Comparison of ENCODE assay signal across 10 cellular contexts in genomic region chr13:49374585-49375290, GRCh38.
DNase-seq lines count a peak whose midpoint lies in the region; ATAC-seq, FAIRE-seq and TF ChIP-seq lines count a peak whose summit lies in the region.
"Had no signal": no experiment of that assay in that cellular context is flagged by ENCODE, and none has a peak within 500 bp of the region (broad histone marks: within the 10 kb centered on the region; RNA-seq: fewer than 3 reads in every experiment).

No MANE protein-coding gene starts in this region.

- peaks cover 2% of the 10 kb centered on the region for H3K36me3 Mint-ChIP-seq in memory B cell

- no peak for TF ChIP-seq POLR2A in body of pancreas (IDR thresholded peaks at IDR 0.05)

- H3K4me3 Mint-ChIP-seq in memory B cell, result no peak overlapping the region
- H3K4me3 Mint-ChIP-seq: endodermal cell had no signal

- H3K27me3 Mint-ChIP-seq in memory B cell, result no peaks in the 10 kb centered on the region

- H3K27me3 ChIP-seq in body of pancreas, result no peaks in the 10 kb centered on the region
- no peaks in the 10 kb centered on the region for H3K27me3 ChIP-seq in dorsolateral prefrontal cortex

- H3K4me1 Mint-ChIP-seq in memory B cell, result peaks cover 24% of the 10 kb centered on the region
- H3K4me1 Mint-ChIP-seq: endodermal cell had no signal

- no peak for TF ChIP-seq CTCF in AG09319 (IDR thresholded peaks at IDR 0.05; ENCODE audit: low read depth, low read length)
- TF ChIP-seq CTCF in body of pancreas (IDR thresholded peaks at IDR 0.05), result no peak
- no peak for TF ChIP-seq CTCF in dorsolateral prefrontal cortex (IDR thresholded peaks at IDR 0.05 in 54 of 56, conservative IDR thresholded peaks at IDR 0.05 in 2 of 56; ENCODE audit: low read depth in 1 of 56, partially characterized antibody in 56 of 56)

- no peak for FAIRE-seq in HTR-8/SVneo (lab: Jason Lieb, UNC)

- intact Hi-C loops in body of pancreas (cut with DNase I), result no loop called here
- intact Hi-C loops in dorsolateral prefrontal cortex (cut with DNase I), result no loop called here

- peak; percentile 47 for ATAC-seq in memory B cell (ENCODE audit: low read depth)
- ATAC-seq in GM21717 (IDR thresholded peaks at IDR 0.05; ENCODE audit: unreplicated experiment), result no peak
- ATAC-seq in body of pancreas, result no peak

- H3K9me3 Mint-ChIP-seq in memory B cell, result peaks cover 2% of the 10 kb centered on the region

- no peak overlapping the region for H3K27ac ChIP-seq in body of pancreas
- H3K27ac ChIP-seq in dorsolateral prefrontal cortex, result no peak overlapping the region

- DNase-seq in AG09319 (ENCODE audit: extremely low read depth, low read depth), result peak; percentile 57
- peak; percentile 10 for DNase-seq in HTR-8/SVneo (ENCODE audit: insufficient read length, low spot score)
- peak; percentile 67 for DNase-seq in astrocyte of the hippocampus (ENCODE audit: low read depth, low spot score)
- no peak for DNase-seq in memory B cell (ENCODE audit: low spot score in 2 of 2)
- no peak for DNase-seq in DMS153 treated with DMSO at 0.1 percent for 48 hours (lab: John Stamatoyannopoulos, UW; ENCODE audit: unreplicated experiment)
- no peak for DNase-seq in body of pancreas
- no peak for DNase-seq in dorsolateral prefrontal cortex
- DNase-seq: endodermal cell, NCI-H1417 had no signal

- no peak overlapping the region for H3K27ac Mint-ChIP-seq in memory B cell
- H3K27ac Mint-ChIP-seq: endodermal cell had no signal

- no peaks in the 10 kb centered on the region for H3K9me3 ChIP-seq in body of pancreas

- 81 to 82% methylated on average over 4 of the region's 4 CpGs for WGBS in body of pancreas, 2 donors

- no peaks in the 10 kb centered on the region for H3K36me3 ChIP-seq in body of pancreas (replicated peaks in 1 of 2; ENCODE audit: insufficient read depth in 1 of 2, low read depth in 2 of 2)

- H3K4me1 ChIP-seq in body of pancreas, result no peaks in the 10 kb centered on the region

- no peak overlapping the region for H3K4me3 ChIP-seq in body of pancreas
- no peak overlapping the region for H3K4me3 ChIP-seq in dorsolateral prefrontal cortex

Comparison
In these comparisons a context has a peak if more than half of its experiments do, and no peak if none do; other contexts are left out.
1. DNase-seq: peak in AG09319 (single experiment), HTR-8/SVneo (single experiment) and astrocyte of the hippocampus (single experiment); none in memory B cell (0 of 2), DMS153 treated with DMSO at 0.1 percent for 48 hours (single experiment), body of pancreas (0 of 4) and dorsolateral prefrontal cortex (0 of 10).